8 cellular contexts compared by ENCODE assay signal in genomic region chr1:53946252-53947171, GRCh38. TPM values are rescaled to one million over a fixed set of nuclear protein-coding genes. Genes with fewer than 3 reads are reported as not detected.
DNase-seq lines count a peak whose midpoint lies in the region; ATAC-seq and TF ChIP-seq lines count a peak whose summit lies in the region.

Gene LRRC42, plus strand, starts transcription at chr1:53946350. Its CDS starts 5,650 bp downstream, at chr1:53952000.

- H4K20me1 ChIP-seq in HCT116 (ENCODE audit: insufficient read depth), result no peaks in the 10 kb centered on the region

- CTCF ChIA-PET in GM10248 (lab: Yijun Ruan, JAX) (interaction anchor here (0.7 to 6.0 kb wide), 19 partner anchors 10 to 135 kb away, joined by 3 to 85 read pairs (median 4); no protein-coding TSS in a partner anchor), HCT116 (lab: Charles Lee) (interaction anchor here (0.8 to 1.9 kb wide), 8 partner anchors 13 to 86 kb away, joined by 3 to 22 read pairs (median 7); partner anchors contain the start of gene YIPF1)

- H3K36me3 Mint-ChIP-seq in immature natural killer cell, result no peaks in the 10 kb centered on the region

- POLR2A ChIA-PET in GM10248 (lab: Yijun Ruan, JAX), result interaction anchor here (0.6 to 2.0 kb wide), 4 partner anchors 18 to 1123 kb away, joined by 3 to 21 read pairs (median 4); partner anchors contain the start of gene YIPF1
- POLR2A ChIA-PET in HCT116 (lab: Charles Lee), result interaction anchor here (0.6 to 1.7 kb wide), 6 partner anchors 10 to 709 kb away, joined by 3 to 9 read pairs (median 3); partner anchors contain the start of gene NDC1

- TF ChIP-seq POLR2A in HCT116 (IDR thresholded peaks at IDR 0.05; ENCODE audit: borderline replicate concordance, extremely low read depth, insufficient read depth, insufficient read length), result no peak

- RAD21 ChIA-PET in HCT116 (lab: Charles Lee; ENCODE audit: low non-redundant PET in 1 of 2, low total read pairs in 2 of 2, uncharacterized antibody in 2 of 2, unreplicated experiment in 2 of 2), result interaction anchor here in 1 of 2 experiments (1.3 kb wide), 1 partner anchor 86 kb away, joined by 6 read pairs; no protein-coding TSS in a partner anchor

- H3K27me3 Mint-ChIP-seq in immature natural killer cell (ENCODE audit: low read depth in 3 of 3), result peaks cover 5 to 18% (median 16%) of the 10 kb centered on the region in 3 donors

- H3K4me1 Mint-ChIP-seq in immature natural killer cell, result peaks cover 39 to 57% of the 10 kb centered on the region in 2 donors

- peak within 1 kb of the TSS; percentile 73 for H3K27ac ChIP-seq in HCT116 (ENCODE audit: low read depth, low read length)

- no peaks in the 10 kb centered on the region for H3K27me3 ChIP-seq in HCT116 (ENCODE audit: insufficient read depth, low read length)

- H3K4me1 ChIP-seq in HCT116 (ENCODE audit: control insufficient read depth in 1 of 2, insufficient read depth in 2 of 2, low read length in 2 of 2), result peaks cover 10 to 30% of the 10 kb centered on the region in 2 experiments; a peak in 3 of 4 replicates

- H3K9me3 Mint-ChIP-seq in immature natural killer cell, result no peaks in the 10 kb centered on the region

- peak within 1 kb of the TSS; percentile 78 for H3K4me2 ChIP-seq in HCT116 (ENCODE audit: low read length)

- in situ Hi-C loops in astrocyte of the cerebellum (cut with HindIII; ENCODE audit: low sequenced_read_pairs), result no loop called here

- H3K4me3 ChIP-seq in HCT116 (replicated peaks in 1 of 2; ENCODE audit: low read depth in 1 of 2, low read length in 2 of 2) (peak within 1 kb of the TSS; percentile 83 to 87), astrocyte of the cerebellum (ENCODE audit: low read depth, low read length) (peak within 1 kb of the TSS; percentile 88)

- no peaks in the 10 kb centered on the region for H3K9me2 ChIP-seq in HCT116 (ENCODE audit: insufficient read depth)

- peak within 1 kb of the TSS; percentile 91 to 97 (median 95) for H3K27ac Mint-ChIP-seq in immature natural killer cell

- intact Hi-C loops in HCT116 (cut with micrococcal nuclease), result loop anchor here (2.0 kb wide), 1 partner anchor 58 kb away; the partner anchor contains the start of gene YIPF1

- peak; percentile 79 for DNase-seq in 8988T
- DNase-seq in GM10248 (ENCODE audit: extremely low spot score), result peak; percentile 95
- no peak for DNase-seq in HCT116 (ENCODE audit: low read depth, low spot score)
- no peak for DNase-seq in M059J (ENCODE audit: low read depth)
- DNase-seq in astrocyte of the cerebellum (ENCODE audit: low read depth), result no peak
- DNase-seq in immature natural killer cell, result no peak
- DNase-seq in stimulated activated naive CD8-positive, alpha-beta T cell treated with anti-CD3 and anti-CD28 coated beads, Interleukin-15, Interleukin-2, amounts not matched to agents 100 U/mL and 50 U/mL, for 24 hours, result no peak
- no peak for DNase-seq in DMS79 treated with DMSO at 0.1 percent for 48 hours (lab: John Stamatoyannopoulos, UW)

- BruUV-seq in HCT116 (replicated peaks; lab: Mats Ljungman, UMichigan), result no TSS peak

- peak; percentile 77 for ATAC-seq in HCT116
- ATAC-seq in stimulated activated naive CD8-positive, alpha-beta T cell treated with anti-CD3 and anti-CD28 coated beads, Interleukin-15, Interleukin-2, amounts not matched to agents 100 U/mL and 50 U/mL, for 24 hours, result peak; percentile 67

- H2AFZ ChIP-seq in HCT116 (ENCODE audit: low read depth, low read length, poor library complexity, severe bottlenecking), result no peak within 1 kb of the TSS

- no peak for TF ChIP-seq RAD21 in HCT116 (IDR thresholded peaks at IDR 0.05; ENCODE audit: low read depth)

- peaks cover 76% of the 10 kb centered on the region for H3K79me2 ChIP-seq in HCT116 (ENCODE audit: insufficient read depth, low read length)

- TF ChIP-seq CTCF in GM10248 (IDR thresholded peaks at IDR 0.05; ENCODE audit: control extremely low read depth, extremely low read depth, low read depth, missing control alignments) (peak; percentile 33), HCT116 (IDR thresholded peaks at IDR 0.05 in 2 of 3, conservative IDR thresholded peaks at IDR 0.05 in 1 of 3; ENCODE audit: borderline replicate concordance in 1 of 3, insufficient read depth in 1 of 3, low read depth in 2 of 3, low read length in 2 of 3) (peak in 2 of 3 experiments; percentile 10 to 36; a peak in 1 of 6 replicates), astrocyte of the cerebellum (IDR thresholded peaks at IDR 0.05; ENCODE audit: low read depth, low read length, missing control alignments) (peak; percentile 24)

- no peaks in the 10 kb centered on the region for H3K9me3 ChIP-seq in HCT116 (ENCODE audit: control insufficient read depth in 1 of 2, insufficient read depth in 1 of 2, low read depth in 1 of 2, low read length in 2 of 2)

- peaks cover 8% of the 10 kb centered on the region in 2 experiments; a peak in 2 of 4 replicates for H3K36me3 ChIP-seq in HCT116 (ENCODE audit: control insufficient read depth in 1 of 2, insufficient read depth in 2 of 2, low read length in 2 of 2)

- peak within 1 kb of the TSS; percentile 87 to 99 (median 94) for H3K4me3 Mint-ChIP-seq in immature natural killer cell

- peak within 1 kb of the TSS; percentile 79 for H3K9ac ChIP-seq in HCT116 (ENCODE audit: low read length)

TF ChIP-seq in HCT116, 20 proteins besides CTCF, POLR2A, EP300 and RAD21:
- peak; percentile 56 for TF ChIP-seq EGR1 (IDR thresholded peaks at IDR 0.05; ENCODE audit: low read depth)
- TF ChIP-seq ZFX (IDR thresholded peaks at IDR 0.05), result peak; percentile 53
- peak; percentile 15; the same call in 1 of the 2 replicates for TF ChIP-seq POLR2AphosphoS5 (IDR thresholded peaks at IDR 0.05; ENCODE audit: low read depth, low read length)
- no peak for TF ChIP-seq ZNF274 (IDR thresholded peaks at IDR 0.05; ENCODE audit: low read depth, low read length)
- TF ChIP-seq MAX (IDR thresholded peaks at IDR 0.05), result no peak
- TF ChIP-seq SP1 (IDR thresholded peaks at IDR 0.05; ENCODE audit: low read depth), result no peak

RNA-seq across cellular contexts. Expression of gene LRRC42, which starts in this region (rescaled TPM):
- total RNA-seq in HCT116 (2021; ENCODE audit: unreplicated experiment), result 62.5 TPM
- 35.3 and 46.9 TPM in 2 replicates for polyA plus RNA-seq in HCT116 (2012)
- 53.0 and 59.3 TPM in 2 replicates for total RNA-seq in M059J (2014; rRNA removed; shearing (Covaris generic))
- polyA plus RNA-seq in immature natural killer cell, result 10 to 100 TPM in 1 of 3 donors, 1 to 10 TPM in 2; 7.5 to 10.1 (median 9.8) TPM

Comparison
In these comparisons a context has a peak if more than half of its experiments do, and no peak if none do; other contexts are left out.
1. DNase-seq: peak in 8988T (single experiment) and GM10248 (single experiment); none in HCT116 (single experiment), M059J (single experiment), astrocyte of the cerebellum (single experiment), immature natural killer cell (0 of 3), stimulated activated naive CD8-positive, alpha-beta T cell treated with anti-CD3 and anti-CD28 coated beads, Interleukin-15, Interleukin-2, amounts not matched to agents 100 U/mL and 50 U/mL, for 24 hours (single experiment) and DMS79 treated with DMSO at 0.1 percent for 48 hours (single experiment).
2. Peak in every context shown above with its lines, with median percentiles within 50 percentile points of each other: CTCF ChIP-seq.